22 cellular contexts compared by ENCODE assay signal in genomic region chr2:180231015-180231414, GRCh38.
"Had no signal": no experiment of that assay in that cellular context is flagged by ENCODE, and none has a peak within 500 bp of the region (broad histone marks: within the 10 kb centered on the region; RNA-seq: fewer than 3 reads in every experiment).

No MANE protein-coding gene starts in this region.

- H3K27me3 Mint-ChIP-seq: activated naive CD4-positive, alpha-beta T cell treated with anti-CD3 and anti-CD28 coated beads, Interleukin-2, amount 50 U/mL, for 24 hours; naive B cell; T-cell had no signal

- H3K4me3 ChIP-seq: adrenal gland, mucosa of descending colon, ovary, right lobe of liver had no signal

- H3K27ac ChIP-seq: adrenal gland, ovary, right lobe of liver, VCaP had no signal

- ATAC-seq: activated T-cell treated with anti-CD3 and anti-CD28 coated beads, Interleukin-2, amount 50 U/mL, for 72 hours; effector memory CD8-positive, alpha-beta T cell; mucosa of descending colon; right lobe of liver; stimulated activated memory B cell treated with anti-CD40 and anti-IgM and Interleukin-4, amounts not matched to agents 10 μg/mL and 1 μg/mL and 100 μg/mL, for 72 hours; T-cell had no signal

- H3K4me3 Mint-ChIP-seq: activated naive CD4-positive, alpha-beta T cell treated with anti-CD3 and anti-CD28 coated beads, Interleukin-2, amount 50 U/mL, for 24 hours; activated T-cell treated with anti-CD3 and anti-CD28 coated beads, Interleukin-2, amount 50 U/mL, for 72 hours; effector memory CD8-positive, alpha-beta T cell; memory B cell; naive B cell; neural crest cell; stimulated activated memory B cell treated with anti-CD40 and anti-IgM and Interleukin-4, amounts not matched to agents 10 μg/mL and 1 μg/mL and 100 μg/mL, for 72 hours; T-cell had no signal

- H3K27me3 ChIP-seq: adrenal gland, ovary, right lobe of liver had no signal

- H3K9ac ChIP-seq: SK-N-SH had no signal

- H3K4me2 ChIP-seq: SK-N-SH had no signal

- H3K9me3 ChIP-seq: adrenal gland, mucosa of descending colon, ovary, right lobe of liver, SK-N-SH had no signal

- H3K36me3 Mint-ChIP-seq: activated naive CD4-positive, alpha-beta T cell treated with anti-CD3 and anti-CD28 coated beads, Interleukin-2, amount 50 U/mL, for 24 hours; memory B cell; naive B cell; stimulated activated memory B cell treated with anti-CD40 and anti-IgM and Interleukin-4, amounts not matched to agents 10 μg/mL and 1 μg/mL and 100 μg/mL, for 72 hours; T-cell had no signal

- H3K9me3 Mint-ChIP-seq: activated naive CD4-positive, alpha-beta T cell treated with anti-CD3 and anti-CD28 coated beads, Interleukin-2, amount 50 U/mL, for 24 hours; effector memory CD8-positive, alpha-beta T cell; memory B cell; neural crest cell; stimulated activated memory B cell treated with anti-CD40 and anti-IgM and Interleukin-4, amounts not matched to agents 10 μg/mL and 1 μg/mL and 100 μg/mL, for 72 hours; T-cell had no signal

- H3K4me1 Mint-ChIP-seq: activated naive CD4-positive, alpha-beta T cell treated with anti-CD3 and anti-CD28 coated beads, Interleukin-2, amount 50 U/mL, for 24 hours; memory B cell; naive B cell; stimulated activated memory B cell treated with anti-CD40 and anti-IgM and Interleukin-4, amounts not matched to agents 10 μg/mL and 1 μg/mL and 100 μg/mL, for 72 hours; T-cell had no signal

- H3K36me3 ChIP-seq: adrenal gland, ovary, right lobe of liver had no signal

- H3K27ac Mint-ChIP-seq: activated naive CD4-positive, alpha-beta T cell treated with anti-CD3 and anti-CD28 coated beads, Interleukin-2, amount 50 U/mL, for 24 hours; activated T-cell treated with anti-CD3 and anti-CD28 coated beads, Interleukin-2, amount 50 U/mL, for 72 hours; effector memory CD8-positive, alpha-beta T cell; memory B cell; naive B cell; stimulated activated memory B cell treated with anti-CD40 and anti-IgM and Interleukin-4, amounts not matched to agents 10 μg/mL and 1 μg/mL and 100 μg/mL, for 72 hours; T-cell had no signal

- H3K4me1 ChIP-seq: adrenal gland, right lobe of liver had no signal

- DNase-seq: activated CD4-positive, alpha-beta T cell treated with anti-CD3 and anti-CD28 coated beads, Interleukin-2, amount 50 U/mL, for 4 hours; activated CD4-positive, CD25-positive, alpha-beta regulatory T cell treated with anti-CD3 and anti-CD28 coated beads, Interleukin-2, amount 50 U/mL, for 72 hours; activated effector memory CD4-positive, alpha-beta T cell treated with anti-CD3 and anti-CD28 coated beads, Interleukin-2, amount 50 U/mL, for 16 hours; activated T-cell treated with anti-CD3 and anti-CD28 coated beads, Interleukin-2, amount 50 U/mL, for 72 hours; adrenal gland; effector memory CD8-positive, alpha-beta T cell; foreskin melanocyte; glutamatergic neuron; hypothalamus; mucosa of descending colon; naive B cell; ovary; right lobe of liver; SK-N-SH; stimulated activated CD4-positive, alpha-beta T cell treated with anti-CD3 and anti-CD28 coated beads, Interleukin-4, amount 100 ng/mL, for 4 hours; T-cell; T-helper 9 cell had no signal
